1 cellular context compared by ENCODE assay signal in the genomic region with DNA sequence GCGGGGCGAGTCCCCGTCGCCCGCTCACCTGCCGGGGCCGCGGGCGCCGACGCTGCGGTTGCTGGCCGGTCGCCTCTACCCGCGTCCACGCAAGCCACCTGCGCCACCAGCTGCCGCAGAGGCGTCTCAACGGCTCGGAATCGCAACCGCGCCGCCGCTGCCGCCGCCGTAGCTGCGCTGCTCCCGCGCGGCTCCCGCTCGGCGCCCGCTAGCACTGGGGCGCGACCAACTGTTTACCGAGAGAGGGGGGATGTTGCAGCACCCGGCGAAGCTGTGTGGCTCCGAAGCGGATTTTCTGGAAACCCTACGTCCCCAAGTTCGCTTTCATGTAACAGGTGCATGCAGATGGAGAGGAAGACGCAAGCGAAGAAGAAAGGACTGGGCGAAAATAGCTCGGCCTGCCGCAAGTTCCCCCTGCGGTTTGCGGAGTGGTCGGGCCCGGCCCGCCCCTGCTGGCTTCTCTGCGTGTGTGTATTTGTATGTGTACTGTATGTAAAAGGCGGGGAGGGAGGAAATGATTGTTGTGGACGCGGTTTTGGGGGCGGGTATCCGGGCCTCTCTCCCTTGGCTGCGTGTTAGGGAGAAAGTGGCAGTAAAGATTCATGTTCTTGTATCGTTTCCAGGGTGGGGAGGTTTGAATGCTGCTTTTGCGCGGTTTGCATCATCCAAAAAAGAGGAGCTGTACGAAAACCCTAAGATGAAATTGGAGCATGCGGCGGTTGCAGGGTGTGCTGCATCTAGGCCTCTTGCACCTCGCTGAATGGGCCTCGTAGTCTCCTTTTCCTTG.
TF ChIP-seq lines count a peak whose summit lies in the region.

A gene (minus strand): TSS at position 182 of the 787 bp plus-strand sequence. CDS start 782 bp downstream, outside the sequence.

TF ChIP-seq in HEK293, 187 proteins besides CTCF, POLR2A, EP300 and RAD21 (continued from another document and continues in another):
- TF ChIP-seq, protein P1, sequence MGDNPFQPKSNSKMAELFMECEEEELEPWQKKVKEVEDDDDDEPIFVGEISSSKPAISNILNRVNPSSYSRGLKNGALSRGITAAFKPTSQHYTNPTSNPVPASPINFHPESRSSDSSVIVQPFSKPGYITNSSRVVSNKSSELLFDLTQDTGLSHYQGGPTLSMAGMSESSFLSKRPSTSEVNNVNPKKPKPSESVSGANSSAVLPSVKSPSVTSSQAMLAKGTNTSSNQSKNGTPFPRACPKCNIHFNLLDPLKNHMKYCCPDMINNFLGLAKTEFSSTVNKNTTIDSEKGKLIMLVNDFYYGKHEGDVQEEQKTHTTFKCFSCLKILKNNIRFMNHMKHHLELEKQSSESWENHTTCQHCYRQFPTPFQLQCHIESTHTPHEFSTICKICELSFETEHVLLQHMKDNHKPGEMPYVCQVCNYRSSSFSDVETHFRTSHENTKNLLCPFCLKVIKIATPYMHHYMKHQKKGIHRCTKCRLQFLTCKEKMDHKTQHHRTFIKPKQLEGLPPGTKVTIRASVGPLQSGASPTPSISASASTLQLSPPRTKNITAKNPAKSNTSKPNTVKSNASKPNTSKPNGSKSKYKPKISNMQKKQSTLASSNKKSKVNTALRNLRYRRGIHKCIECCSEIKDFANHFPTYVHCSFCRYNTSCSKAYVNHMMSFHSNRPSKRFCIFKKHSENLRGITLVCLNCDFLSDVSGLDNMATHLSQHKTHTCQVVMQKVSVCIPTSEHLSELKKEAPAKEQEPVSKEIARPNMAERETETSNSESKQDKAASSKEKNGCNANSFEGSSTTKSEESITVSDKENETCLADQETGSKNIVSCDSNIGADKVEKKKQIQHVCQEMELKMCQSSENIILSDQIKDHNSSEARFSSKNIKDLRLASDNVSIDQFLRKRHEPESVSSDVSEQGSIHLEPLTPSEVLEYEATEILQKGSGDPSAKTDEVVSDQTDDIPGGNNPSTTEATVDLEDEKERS (tag by site-specific recombination; IDR thresholded peaks at IDR 0.05): no peak
- TF ChIP-seq PRDM1 (tag by site-specific recombination; IDR thresholded peaks at IDR 0.05): no peak
- TF ChIP-seq ZNF791 (tag by site-specific recombination; IDR thresholded peaks at IDR 0.05): no peak
- TF ChIP-seq, protein P2, sequence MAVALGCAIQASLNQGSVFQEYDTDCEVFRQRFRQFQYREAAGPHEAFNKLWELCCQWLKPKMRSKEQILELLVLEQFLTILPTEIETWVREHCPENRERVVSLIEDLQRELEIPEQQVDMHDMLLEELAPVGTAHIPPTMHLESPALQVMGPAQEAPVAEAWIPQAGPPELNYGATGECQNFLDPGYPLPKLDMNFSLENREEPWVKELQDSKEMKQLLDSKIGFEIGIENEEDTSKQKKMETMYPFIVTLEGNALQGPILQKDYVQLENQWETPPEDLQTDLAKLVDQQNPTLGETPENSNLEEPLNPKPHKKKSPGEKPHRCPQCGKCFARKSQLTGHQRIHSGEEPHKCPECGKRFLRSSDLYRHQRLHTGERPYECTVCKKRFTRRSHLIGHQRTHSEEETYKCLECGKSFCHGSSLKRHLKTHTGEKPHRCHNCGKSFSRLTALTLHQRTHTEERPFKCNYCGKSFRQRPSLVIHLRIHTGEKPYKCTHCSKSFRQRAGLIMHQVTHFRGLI (tag by site-specific recombination; IDR thresholded peaks at IDR 0.05): no peak
- TF ChIP-seq YY1 (tag by site-specific recombination; IDR thresholded peaks at IDR 0.05): no peak
- no peak for TF ChIP-seq ZNF677 (tag by site-specific recombination; IDR thresholded peaks at IDR 0.05)
- peak; percentile 34; the same call in 1 of the 2 replicates for TF ChIP-seq ZNF558 (tag by site-specific recombination; IDR thresholded peaks at IDR 0.05)
- TF ChIP-seq, protein P3, sequence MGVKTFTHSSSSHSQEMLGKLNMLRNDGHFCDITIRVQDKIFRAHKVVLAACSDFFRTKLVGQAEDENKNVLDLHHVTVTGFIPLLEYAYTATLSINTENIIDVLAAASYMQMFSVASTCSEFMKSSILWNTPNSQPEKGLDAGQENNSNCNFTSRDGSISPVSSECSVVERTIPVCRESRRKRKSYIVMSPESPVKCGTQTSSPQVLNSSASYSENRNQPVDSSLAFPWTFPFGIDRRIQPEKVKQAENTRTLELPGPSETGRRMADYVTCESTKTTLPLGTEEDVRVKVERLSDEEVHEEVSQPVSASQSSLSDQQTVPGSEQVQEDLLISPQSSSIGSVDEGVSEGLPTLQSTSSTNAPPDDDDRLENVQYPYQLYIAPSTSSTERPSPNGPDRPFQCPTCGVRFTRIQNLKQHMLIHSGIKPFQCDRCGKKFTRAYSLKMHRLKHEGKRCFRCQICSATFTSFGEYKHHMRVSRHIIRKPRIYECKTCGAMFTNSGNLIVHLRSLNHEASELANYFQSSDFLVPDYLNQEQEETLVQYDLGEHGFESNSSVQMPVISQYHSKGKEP (tag by site-specific recombination; IDR thresholded peaks at IDR 0.05): peak; percentile 99
- TF ChIP-seq ZNF660 (tag by site-specific recombination; IDR thresholded peaks at IDR 0.05): 0 out of 2 replicates have a peak, but pooled peaks have one; percentile 16
- peak; percentile 79; the same call in 1 of the 2 replicates for TF ChIP-seq KLF7 (tag by site-specific recombination; IDR thresholded peaks at IDR 0.05; ENCODE audit: borderline replicate concordance)
- TF ChIP-seq ZNF391 (tag by site-specific recombination; IDR thresholded peaks at IDR 0.05; ENCODE audit: borderline replicate concordance, low read depth): peak; percentile 73; the same call in 1 of the 2 replicates
- TF ChIP-seq ZNF302 (tag by site-specific recombination; IDR thresholded peaks at IDR 0.05; ENCODE audit: low read depth): no peak
- no peak for TF ChIP-seq ZNF596 (tag by site-specific recombination; IDR thresholded peaks at IDR 0.05)
- TF ChIP-seq ZNF549 (tag by site-specific recombination; IDR thresholded peaks at IDR 0.05): no peak
- TF ChIP-seq ZNF23 (tag by site-specific recombination; IDR thresholded peaks at IDR 0.05; ENCODE audit: borderline replicate concordance): no peak
- no peak for TF ChIP-seq SETDB1 (IDR thresholded peaks at IDR 0.05; ENCODE audit: insufficient read length, low read length)
- TF ChIP-seq, protein P4, sequence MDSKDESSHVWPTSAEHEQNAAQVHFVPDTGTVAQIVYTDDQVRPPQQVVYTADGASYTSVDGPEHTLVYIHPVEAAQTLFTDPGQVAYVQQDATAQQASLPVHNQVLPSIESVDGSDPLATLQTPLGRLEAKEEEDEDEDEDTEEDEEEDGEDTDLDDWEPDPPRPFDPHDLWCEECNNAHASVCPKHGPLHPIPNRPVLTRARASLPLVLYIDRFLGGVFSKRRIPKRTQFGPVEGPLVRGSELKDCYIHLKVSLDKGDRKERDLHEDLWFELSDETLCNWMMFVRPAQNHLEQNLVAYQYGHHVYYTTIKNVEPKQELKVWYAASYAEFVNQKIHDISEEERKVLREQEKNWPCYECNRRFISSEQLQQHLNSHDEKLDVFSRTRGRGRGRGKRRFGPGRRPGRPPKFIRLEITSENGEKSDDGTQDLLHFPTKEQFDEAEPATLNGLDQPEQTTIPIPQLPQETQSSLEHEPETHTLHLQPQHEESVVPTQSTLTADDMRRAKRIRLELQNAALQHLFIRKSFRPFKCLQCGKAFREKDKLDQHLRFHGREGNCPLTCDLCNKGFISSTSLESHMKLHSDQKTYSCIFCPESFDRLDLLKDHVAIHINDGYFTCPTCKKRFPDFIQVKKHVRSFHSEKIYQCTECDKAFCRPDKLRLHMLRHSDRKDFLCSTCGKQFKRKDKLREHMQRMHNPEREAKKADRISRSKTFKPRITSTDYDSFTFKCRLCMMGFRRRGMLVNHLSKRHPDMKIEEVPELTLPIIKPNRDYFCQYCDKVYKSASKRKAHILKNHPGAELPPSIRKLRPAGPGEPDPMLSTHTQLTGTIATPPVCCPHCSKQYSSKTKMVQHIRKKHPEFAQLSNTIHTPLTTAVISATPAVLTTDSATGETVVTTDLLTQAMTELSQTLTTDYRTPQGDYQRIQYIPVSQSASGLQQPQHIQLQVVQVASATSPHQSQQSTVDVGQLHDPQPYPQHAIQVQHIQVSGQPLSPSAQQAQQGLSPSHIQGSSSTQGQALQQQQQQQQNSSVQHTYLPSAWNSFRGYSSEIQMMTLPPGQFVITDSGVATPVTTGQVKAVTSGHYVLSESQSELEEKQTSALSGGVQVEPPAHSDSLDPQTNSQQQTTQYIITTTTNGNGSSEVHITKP (tag by site-specific recombination; IDR thresholded peaks at IDR 0.05): peak; percentile 100
- TF ChIP-seq, protein P5, sequence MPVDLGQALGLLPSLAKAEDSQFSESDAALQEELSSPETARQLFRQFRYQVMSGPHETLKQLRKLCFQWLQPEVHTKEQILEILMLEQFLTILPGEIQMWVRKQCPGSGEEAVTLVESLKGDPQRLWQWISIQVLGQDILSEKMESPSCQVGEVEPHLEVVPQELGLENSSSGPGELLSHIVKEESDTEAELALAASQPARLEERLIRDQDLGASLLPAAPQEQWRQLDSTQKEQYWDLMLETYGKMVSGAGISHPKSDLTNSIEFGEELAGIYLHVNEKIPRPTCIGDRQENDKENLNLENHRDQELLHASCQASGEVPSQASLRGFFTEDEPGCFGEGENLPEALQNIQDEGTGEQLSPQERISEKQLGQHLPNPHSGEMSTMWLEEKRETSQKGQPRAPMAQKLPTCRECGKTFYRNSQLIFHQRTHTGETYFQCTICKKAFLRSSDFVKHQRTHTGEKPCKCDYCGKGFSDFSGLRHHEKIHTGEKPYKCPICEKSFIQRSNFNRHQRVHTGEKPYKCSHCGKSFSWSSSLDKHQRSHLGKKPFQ (tag by site-specific recombination; IDR thresholded peaks at IDR 0.05): no peak
- no peak for TF ChIP-seq ZNF777 (tag by site-specific recombination; IDR thresholded peaks at IDR 0.05; ENCODE audit: borderline replicate concordance)
- TF ChIP-seq EGR2 (tag by site-specific recombination; IDR thresholded peaks at IDR 0.05; ENCODE audit: low read depth): peak; percentile 65
- no peak for TF ChIP-seq ZNF624 (tag by site-specific recombination; IDR thresholded peaks at IDR 0.05)
- TF ChIP-seq, protein P6, sequence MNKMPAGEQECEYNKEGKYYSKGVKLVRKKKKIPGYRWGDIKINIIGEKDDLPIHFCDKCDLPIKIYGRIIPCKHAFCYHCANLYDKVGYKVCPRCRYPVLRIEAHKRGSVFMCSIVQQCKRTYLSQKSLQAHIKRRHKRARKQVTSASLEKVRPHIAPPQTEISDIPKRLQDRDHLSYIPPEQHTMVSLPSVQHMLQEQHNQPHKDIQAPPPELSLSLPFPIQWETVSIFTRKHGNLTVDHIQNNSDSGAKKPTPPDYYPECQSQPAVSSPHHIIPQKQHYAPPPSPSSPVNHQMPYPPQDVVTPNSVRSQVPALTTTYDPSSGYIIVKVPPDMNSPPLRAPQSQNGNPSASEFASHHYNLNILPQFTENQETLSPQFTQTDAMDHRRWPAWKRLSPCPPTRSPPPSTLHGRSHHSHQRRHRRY (tag by site-specific recombination; IDR thresholded peaks at IDR 0.05): no peak
- no peak for TF ChIP-seq GLI4 (tag by site-specific recombination; IDR thresholded peaks at IDR 0.05)
- TF ChIP-seq ZNF175 (tag by site-specific recombination; IDR thresholded peaks at IDR 0.05): no peak
- TF ChIP-seq, protein P7, sequence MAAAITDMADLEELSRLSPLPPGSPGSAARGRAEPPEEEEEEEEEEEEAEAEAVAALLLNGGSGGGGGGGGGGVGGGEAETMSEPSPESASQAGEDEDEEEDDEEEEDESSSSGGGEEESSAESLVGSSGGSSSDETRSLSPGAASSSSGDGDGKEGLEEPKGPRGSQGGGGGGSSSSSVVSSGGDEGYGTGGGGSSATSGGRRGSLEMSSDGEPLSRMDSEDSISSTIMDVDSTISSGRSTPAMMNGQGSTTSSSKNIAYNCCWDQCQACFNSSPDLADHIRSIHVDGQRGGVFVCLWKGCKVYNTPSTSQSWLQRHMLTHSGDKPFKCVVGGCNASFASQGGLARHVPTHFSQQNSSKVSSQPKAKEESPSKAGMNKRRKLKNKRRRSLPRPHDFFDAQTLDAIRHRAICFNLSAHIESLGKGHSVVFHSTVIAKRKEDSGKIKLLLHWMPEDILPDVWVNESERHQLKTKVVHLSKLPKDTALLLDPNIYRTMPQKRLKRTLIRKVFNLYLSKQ (tag by site-specific recombination; IDR thresholded peaks at IDR 0.05; ENCODE audit: borderline replicate concordance): no peak
- no peak for TF ChIP-seq SCRT1 (tag by site-specific recombination; IDR thresholded peaks at IDR 0.05; ENCODE audit: borderline replicate concordance)
- 0 out of 2 replicates have a peak, but pooled peaks have one; percentile 68 for TF ChIP-seq ZSCAN23 (tag by site-specific recombination; IDR thresholded peaks at IDR 0.05)
- no peak for TF ChIP-seq ZNF221 (tag by site-specific recombination; IDR thresholded peaks at IDR 0.05; ENCODE audit: borderline replicate concordance)
- TF ChIP-seq, protein P8, sequence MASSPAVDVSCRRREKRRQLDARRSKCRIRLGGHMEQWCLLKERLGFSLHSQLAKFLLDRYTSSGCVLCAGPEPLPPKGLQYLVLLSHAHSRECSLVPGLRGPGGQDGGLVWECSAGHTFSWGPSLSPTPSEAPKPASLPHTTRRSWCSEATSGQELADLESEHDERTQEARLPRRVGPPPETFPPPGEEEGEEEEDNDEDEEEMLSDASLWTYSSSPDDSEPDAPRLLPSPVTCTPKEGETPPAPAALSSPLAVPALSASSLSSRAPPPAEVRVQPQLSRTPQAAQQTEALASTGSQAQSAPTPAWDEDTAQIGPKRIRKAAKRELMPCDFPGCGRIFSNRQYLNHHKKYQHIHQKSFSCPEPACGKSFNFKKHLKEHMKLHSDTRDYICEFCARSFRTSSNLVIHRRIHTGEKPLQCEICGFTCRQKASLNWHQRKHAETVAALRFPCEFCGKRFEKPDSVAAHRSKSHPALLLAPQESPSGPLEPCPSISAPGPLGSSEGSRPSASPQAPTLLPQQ (tag by site-specific recombination; IDR thresholded peaks at IDR 0.05): peak; percentile 56
- TF ChIP-seq ZBTB7A (tag by site-specific recombination; IDR thresholded peaks at IDR 0.05; ENCODE audit: low read depth): no peak
- TF ChIP-seq SP2 (tag by site-specific recombination; IDR thresholded peaks at IDR 0.05): peak; percentile 80
- TF ChIP-seq, protein P9, sequence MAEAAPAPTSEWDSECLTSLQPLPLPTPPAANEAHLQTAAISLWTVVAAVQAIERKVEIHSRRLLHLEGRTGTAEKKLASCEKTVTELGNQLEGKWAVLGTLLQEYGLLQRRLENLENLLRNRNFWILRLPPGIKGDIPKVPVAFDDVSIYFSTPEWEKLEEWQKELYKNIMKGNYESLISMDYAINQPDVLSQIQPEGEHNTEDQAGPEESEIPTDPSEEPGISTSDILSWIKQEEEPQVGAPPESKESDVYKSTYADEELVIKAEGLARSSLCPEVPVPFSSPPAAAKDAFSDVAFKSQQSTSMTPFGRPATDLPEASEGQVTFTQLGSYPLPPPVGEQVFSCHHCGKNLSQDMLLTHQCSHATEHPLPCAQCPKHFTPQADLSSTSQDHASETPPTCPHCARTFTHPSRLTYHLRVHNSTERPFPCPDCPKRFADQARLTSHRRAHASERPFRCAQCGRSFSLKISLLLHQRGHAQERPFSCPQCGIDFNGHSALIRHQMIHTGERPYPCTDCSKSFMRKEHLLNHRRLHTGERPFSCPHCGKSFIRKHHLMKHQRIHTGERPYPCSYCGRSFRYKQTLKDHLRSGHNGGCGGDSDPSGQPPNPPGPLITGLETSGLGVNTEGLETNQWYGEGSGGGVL (tag by site-specific recombination; IDR thresholded peaks at IDR 0.05): peak; percentile 95
- TF ChIP-seq ZNF335 (tag by site-specific recombination; conservative IDR thresholded peaks at IDR 0.05): peak; percentile 12; the same call in 1 of the 2 replicates
- no peak for TF ChIP-seq ZNF37A (tag by site-specific recombination; IDR thresholded peaks at IDR 0.05)
- no peak for TF ChIP-seq ZNF768 (tag by site-specific recombination; IDR thresholded peaks at IDR 0.05)
- TF ChIP-seq ZNF837 (tag by site-specific recombination; IDR thresholded peaks at IDR 0.05): no peak
- 0 out of 2 replicates have a peak, but pooled peaks have one; percentile 13 for TF ChIP-seq OSR2 (tag by site-specific recombination; IDR thresholded peaks at IDR 0.05)
- no peak for TF ChIP-seq GFI1B (tag by site-specific recombination; IDR thresholded peaks at IDR 0.05)
